In the genomic region with DNA sequence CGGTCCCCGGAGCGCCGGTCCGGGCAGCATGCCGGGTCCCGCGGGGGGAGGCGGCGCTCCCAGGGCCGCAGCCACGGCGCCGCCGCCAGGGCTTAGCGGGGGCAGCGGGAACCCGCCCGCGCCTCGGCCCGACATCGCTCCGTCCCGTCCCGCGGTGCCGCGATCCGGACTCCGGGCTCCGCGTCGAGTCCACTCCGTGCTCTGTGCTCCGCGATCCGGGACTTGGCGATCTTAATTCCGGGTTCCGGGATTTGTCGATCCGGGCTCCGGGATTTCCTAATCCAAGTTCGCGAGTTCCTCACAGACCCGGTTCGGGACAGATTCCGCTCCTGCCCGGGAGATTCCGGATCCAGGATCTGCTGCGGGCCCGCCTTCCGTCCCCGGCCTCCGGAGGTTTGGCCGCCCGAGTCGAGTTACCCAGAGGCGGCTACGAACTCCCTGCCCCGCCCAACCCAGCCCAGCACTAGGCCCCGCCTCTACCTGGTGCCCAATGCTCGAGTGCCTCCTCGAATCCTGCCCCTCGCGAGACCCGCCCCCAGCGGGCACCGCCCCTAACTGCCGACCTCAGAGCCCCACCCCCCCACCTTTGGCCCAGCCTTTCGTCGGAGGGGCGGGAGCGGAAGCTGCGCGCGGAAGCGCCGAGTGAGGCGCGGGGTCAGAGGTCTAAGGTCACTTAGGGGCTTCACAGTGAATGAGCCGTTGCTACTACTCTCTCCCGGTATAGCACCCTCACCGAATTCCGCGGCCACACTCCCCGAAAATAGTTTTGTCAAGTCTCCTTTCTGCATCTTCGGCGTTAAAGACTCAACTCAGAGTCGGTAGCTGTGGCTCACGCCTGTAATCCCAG, we compare ENCODE assay signal across 8 cellular contexts. TPM values are rescaled to one million over a fixed set of nuclear protein-coding genes. Genes with fewer than 3 reads are reported as not detected.
DNase-seq lines count a peak whose midpoint lies in the region; ATAC-seq and TF ChIP-seq lines count a peak whose summit lies in the region.

A gene (minus strand): TSS at position 146 of the 847 bp plus-strand sequence. CDS start 11 bp downstream, at position 135.

- H3K4me3 Mint-ChIP-seq in type B pancreatic cell: peak within 1 kb of the TSS; percentile 97

- peak within 1 kb of the TSS; percentile 55 for H3K4me3 ChIP-seq in GM12875 (ENCODE audit: low read depth, low read length)

- peak within 1 kb of the TSS; percentile 77 for H3K27ac ChIP-seq in adipose tissue (ENCODE audit: low read depth, low read length)

- intact Hi-C loops in cardiac septum (cut with DNase I): loop anchor here (10.0 kb wide), 1 partner anchor 662 kb away; a partner anchor contains a TSS

- peak; percentile 89 for ATAC-seq in HG02840 (IDR thresholded peaks at IDR 0.05; ENCODE audit: low FRiP score, unreplicated experiment)

- WGBS in adipose tissue, 3 donors: 0% methylated on average over 75 to 92 of the region's 92 CpGs

- H3K27ac Mint-ChIP-seq in type B pancreatic cell: peak within 1 kb of the TSS; percentile 94

- no peaks in the 10 kb centered on the region for H3K9me3 Mint-ChIP-seq in type B pancreatic cell

- DNase-seq in NCI-H1436 (lab: John Stamatoyannopoulos, UW) (peak; percentile 100), T follicular helper cell (ENCODE audit: low read depth) (peak; percentile 99), cardiac septum (ENCODE audit: low spot score) (peak; percentile 100), pons (ENCODE audit: low spot score) (peak; percentile 97), type B pancreatic cell (ENCODE audit: extremely low spot score, unreplicated experiment) (peak; percentile 98)

- peaks cover 33% of the 10 kb centered on the region for H3K4me1 Mint-ChIP-seq in type B pancreatic cell (ENCODE audit: unreplicated experiment)

- peaks cover 8% of the 10 kb centered on the region for H3K27me3 Mint-ChIP-seq in type B pancreatic cell

- TF ChIP-seq CTCF in GM12875 (IDR thresholded peaks at IDR 0.05; ENCODE audit: borderline replicate concordance, insufficient read depth, low read depth, low read length) (no peak), type B pancreatic cell (conservative IDR thresholded peaks at IDR 0.05) (no peak)

- H3K36me3 Mint-ChIP-seq in type B pancreatic cell: no peaks in the 10 kb centered on the region

RNA-seq across cellular contexts. Expression of the gene that starts here (rescaled TPM):
- polyA plus RNA-seq in adipose tissue: 10 to 100 TPM; 60.3 to 91.2 (median 62.3) TPM
- 18.8 TPM for total RNA-seq in cardiac septum
- 64.8 and 67.3 TPM in 2 replicates for total RNA-seq in type B pancreatic cell (ENCODE audit: low replicate concordance)

Comparison
In these comparisons a context has a peak if more than half of its experiments do, and no peak if none do; other contexts are left out.
1. Peak in every context shown above with its lines: DNase-seq, ATAC-seq, H3K4me3 ChIP-seq and H3K27ac ChIP-seq.